In the genomic region with DNA sequence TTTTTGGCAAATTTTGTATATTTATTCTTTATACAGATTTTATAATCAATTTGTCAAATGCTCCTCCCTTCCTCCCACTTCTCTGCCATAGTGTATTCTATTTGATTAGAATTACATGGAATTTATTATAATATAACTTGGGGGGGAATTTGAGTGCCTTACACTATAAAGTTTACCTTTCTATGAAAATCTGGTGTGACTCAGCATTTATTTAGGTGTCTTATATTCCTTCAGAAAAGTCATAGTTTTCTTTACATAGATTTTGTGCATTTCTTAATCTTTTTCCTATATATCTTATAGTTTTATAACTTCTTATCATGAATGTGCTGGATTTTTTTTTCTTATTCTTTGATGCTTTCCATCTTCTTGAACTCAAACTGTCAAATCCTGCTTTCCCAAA, we compare ENCODE assay signal across 39 cellular contexts. TPM values are rescaled to one million over a fixed set of nuclear protein-coding genes. Genes with fewer than 3 reads are reported as not detected.
"Had no signal": no experiment of that assay in that cellular context is flagged by ENCODE, and none has a peak within 500 bp of the region (broad histone marks: within the 10 kb centered on the region; RNA-seq: fewer than 3 reads in every experiment).

No MANE protein-coding gene starts in this region.

- H3K9me3 ChIP-seq: left lung, mucosa of descending colon, ovary, thyroid gland, upper lobe of left lung had no signal

- H3K27me3 ChIP-seq: dorsolateral prefrontal cortex, esophagus muscularis mucosa, foreskin keratinocyte, gastroesophageal sphincter, heart right ventricle, left lung, ovary, stomach, thyroid gland, upper lobe of left lung had no signal

- H3K27ac ChIP-seq: dorsolateral prefrontal cortex, esophagus muscularis mucosa, foreskin keratinocyte, gastroesophageal sphincter, heart right ventricle, left lung, ovary, stomach, thyroid gland, upper lobe of left lung had no signal

- ATAC-seq: foreskin keratinocyte; gastroesophageal sphincter; heart right ventricle; left cardiac atrium; left lung; naive thymus-derived CD4-positive, alpha-beta T cell; sciatic nerve; stimulated activated effector memory CD8-positive, alpha-beta T cell treated with anti-CD3 and anti-CD28 coated beads, Interleukin-12 subunit alpha, Interleukin-12 subunit beta, amount 100 ng/mL, for 72 hours had no signal

- H3K36me3 Mint-ChIP-seq: stimulated activated effector memory CD8-positive, alpha-beta T cell treated with anti-CD3 and anti-CD28 coated beads, Interleukin-12 subunit alpha, Interleukin-12 subunit beta, amount 100 ng/mL, for 72 hours had no signal

- H3K4me2 ChIP-seq: smooth muscle cell had no signal

- DNase-seq: cerebellar nuclear complex; dorsolateral prefrontal cortex; effector CD8-positive, alpha-beta T cell; foreskin keratinocyte; heart right ventricle; hippocampal formation; left cardiac atrium; left lung; mesenchymal stem cell; mucosa of descending colon; naive thymus-derived CD4-positive, alpha-beta T cell; occipital lobe; ovary; retina; stimulated activated CD4-positive, alpha-beta T cell treated with anti-CD3 and anti-CD28 coated beads, Interleukin-12 subunit alpha, Interleukin-12 subunit beta, amount 100 ng/mL, for 4 hours; stimulated activated CD4-positive, alpha-beta T cell treated with anti-CD3 and anti-CD28 coated beads, Interleukin-1b, Interleukin-23, amount 100 ng/mL, for 48 hours; stimulated activated CD4-positive, alpha-beta T cell treated with anti-CD3 and anti-CD28 coated beads, Interleukin-4, amount 100 ng/mL, for 1 hour; stimulated activated naive CD4-positive, alpha-beta T cell treated with Interleukin-2 at 50 U/mL for 16 hours; stomach; thyroid gland; upper lobe of left lung had no signal

- H3K27ac Mint-ChIP-seq: mesothelial cell of epicardium had no signal

- H3K9me3 Mint-ChIP-seq: stimulated activated effector memory CD8-positive, alpha-beta T cell treated with anti-CD3 and anti-CD28 coated beads, Interleukin-12 subunit alpha, Interleukin-12 subunit beta, amount 100 ng/mL, for 72 hours had no signal

- H3K4me3 ChIP-seq: dorsolateral prefrontal cortex, esophagus muscularis mucosa, gastroesophageal sphincter, heart right ventricle, left lung, mucosa of descending colon, ovary, smooth muscle cell, stomach, thyroid gland, upper lobe of left lung had no signal

- H3K4me1 ChIP-seq: esophagus muscularis mucosa, gastroesophageal sphincter, left lung, stomach, thyroid gland, upper lobe of left lung had no signal

- H3K4me3 Mint-ChIP-seq: mesothelial cell of epicardium; naive thymus-derived CD4-positive, alpha-beta T cell; stimulated activated effector memory CD8-positive, alpha-beta T cell treated with anti-CD3 and anti-CD28 coated beads, Interleukin-12 subunit alpha, Interleukin-12 subunit beta, amount 100 ng/mL, for 72 hours had no signal

- FAIRE-seq: endothelial cell of umbilical vein, islet of Langerhans, urothelium cell line had no signal

- H3K36me3 ChIP-seq: esophagus muscularis mucosa, gastroesophageal sphincter, heart right ventricle, left lung, ovary, stomach, thyroid gland, upper lobe of left lung had no signal

RNA-seq across cellular contexts. Expression of a gene that starts 21.3 kb away (rescaled TPM):
- total RNA-seq: endothelial cell of umbilical vein, epithelial cell of proximal tubule, fibroblast of lung, foreskin keratinocyte, gastroesophageal sphincter, kidney epithelial cell, lower leg skin, lung microvascular endothelial cell, mesothelial cell of epicardium, occipital lobe, pulmonary artery endothelial cell, smooth muscle cell, stomach, subcutaneous adipose tissue, temporal lobe had no signal
- polyA plus RNA-seq: endothelial cell of umbilical vein; fibroblast of lung; foreskin keratinocyte; naive thymus-derived CD4-positive, alpha-beta T cell; neural cell; smooth muscle cell had no signal
